15 cellular contexts compared by ENCODE assay signal in the genomic region with DNA sequence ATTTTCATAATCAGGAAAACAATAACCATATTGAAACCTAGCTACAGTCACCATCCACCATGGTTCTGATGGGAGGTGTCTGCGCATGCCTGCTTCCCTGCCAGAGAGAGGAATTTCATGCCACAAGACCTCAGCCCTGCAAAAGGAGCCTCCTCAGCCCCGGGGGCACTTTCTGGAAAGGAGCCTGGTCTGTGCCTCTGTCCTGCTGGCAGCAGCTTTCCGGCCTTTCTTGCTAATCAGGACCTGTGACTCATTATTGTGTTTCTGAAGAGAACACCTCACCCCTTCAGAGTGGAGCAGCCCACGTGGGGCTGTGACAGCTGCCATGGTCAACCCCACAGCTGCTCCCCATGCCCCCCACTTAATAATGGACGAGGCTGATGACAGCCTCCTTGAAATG.
DNase-seq lines count a peak whose midpoint lies in the region; ATAC-seq and TF ChIP-seq lines count a peak whose summit lies in the region.
"Had no signal": no experiment of that assay in that cellular context is flagged by ENCODE, and none has a peak within 500 bp of the region (broad histone marks: within the 10 kb centered on the region; RNA-seq: fewer than 3 reads in every experiment).

No MANE protein-coding gene starts in this region.

- no peak for TF ChIP-seq CTCF in cardiac muscle cell (IDR thresholded peaks at IDR 0.05; ENCODE audit: low read depth, low read length)
- TF ChIP-seq CTCF in tibial artery (IDR thresholded peaks at IDR 0.05), result no peak

- H3K36me3 ChIP-seq in cardiac muscle cell, result no peaks in the 10 kb centered on the region
- no peaks in the 10 kb centered on the region for H3K36me3 ChIP-seq in tibial artery

- no peak overlapping the region for H3K27ac ChIP-seq in cardiac muscle cell
- no peak overlapping the region for H3K27ac ChIP-seq in tibial artery

- intact Hi-C loops in left ventricle myocardium superior (cut with micrococcal nuclease) (no loop called here), tibial artery (cut with DNase I; ENCODE audit: low total_unique reads) (no loop called here)

- no peaks in the 10 kb centered on the region for H3K4me1 ChIP-seq in cardiac muscle cell (ENCODE audit: low read depth)
- H3K4me1 ChIP-seq in tibial artery, result no peaks in the 10 kb centered on the region

- H3K9me3 ChIP-seq in cardiac muscle cell (ENCODE audit: low read depth), result no peaks in the 10 kb centered on the region
- H3K9me3 ChIP-seq in tibial artery, result no peaks in the 10 kb centered on the region

- H3K27me3 ChIP-seq in cardiac muscle cell, result no peaks in the 10 kb centered on the region
- H3K27me3 ChIP-seq in tibial artery, result peaks cover 0 to 35% of the 10 kb centered on the region in 2 donors

- peak; percentile 6 to 52 for DNase-seq in cardiac muscle cell (ENCODE audit: low read depth in 1 of 2, low spot score in 1 of 2)
- no peak for DNase-seq in left ventricle myocardium superior
- peak; percentile 3 for DNase-seq in amniotic stem cell (lab: John Stamatoyannopoulos, UW)
- peak; percentile 34 for DNase-seq in iPS-NIHi7 (ENCODE audit: extremely low spot score)
- peak; percentile 49 for DNase-seq in ureter (ENCODE audit: low spot score)
- DNase-seq in superior temporal gyrus (ENCODE audit: extremely low spot score), result no peak
- DNase-seq in tibial artery, result no peak
- DNase-seq in D341Med (ENCODE audit: low spot score), result no peak
- DNase-seq: activated CD4-positive, alpha-beta T cell treated with anti-CD3 and anti-CD28 coated beads, Interleukin-2, amount 10 ng/mL, durations not matched to agents 7 days and 5 days; activated T-cell treated with anti-CD3 and anti-CD28 coated beads, Interleukin-2, amount 50 U/mL, for 48 hours; GOT3; Kasumi-1; NCI-H187 treated with DMSO at 0.1 percent for 48 hours; NCI-H526 treated with DMSO at 0.1 percent for 48 hours; stimulated activated naive CD4-positive, alpha-beta T cell had no signal

- H3K4me3 ChIP-seq in cardiac muscle cell (no peak overlapping the region), tibial artery (no peak overlapping the region)

- no peak for ATAC-seq in left ventricle myocardium superior

Comparison
In these comparisons a context has a peak if more than half of its experiments do, and no peak if none do; other contexts are left out.
1. DNase-seq: peak in cardiac muscle cell (2 of 2), amniotic stem cell (single experiment), iPS-NIHi7 (single experiment) and ureter (single experiment); none in left ventricle myocardium superior (single experiment), superior temporal gyrus (single experiment), tibial artery (0 of 2) and D341Med (single experiment).